In genomic region chr2:201483337-201483736, GRCh38 we compare ENCODE assay signal across 1 cellular context.
TF ChIP-seq lines count a peak whose summit lies in the region.

No MANE protein-coding gene starts in this region.

TF ChIP-seq in H1, 55 proteins besides CTCF, POLR2A, EP300 and RAD21 (continued from another document):
- TF ChIP-seq SP2 (IDR thresholded peaks at IDR 0.05; ENCODE audit: low read length) (no peak), HDAC2 (IDR thresholded peaks at IDR 0.05; ENCODE audit: borderline replicate concordance in 1 of 2, low read depth in 2 of 2, low read length in 2 of 2) (no peak), TAF7 (optimal IDR thresholded peaks at IDR 0.05; ENCODE audit: borderline replicate concordance, low read depth, low read length) (no peak), TAF1 (IDR thresholded peaks at IDR 0.05; ENCODE audit: low read depth, low read length) (no peak), TEAD4 (IDR thresholded peaks at IDR 0.05; ENCODE audit: low read depth, low read length) (no peak), HDAC6 (IDR thresholded peaks at IDR 0.05; ENCODE audit: low read depth, low read length) (no peak), RFX5 (IDR thresholded peaks at IDR 0.05; ENCODE audit: borderline replicate concordance, low read depth, low read length) (no peak), ATF2 (IDR thresholded peaks at IDR 0.05; ENCODE audit: low read length) (no peak), BCL11A (IDR thresholded peaks at IDR 0.05; ENCODE audit: low read depth in 2 of 2, low read length in 2 of 2) (no peak), CBX8 (IDR thresholded peaks at IDR 0.05; ENCODE audit: borderline replicate concordance, low read depth, low read length) (no peak), EZH2 (IDR thresholded peaks at IDR 0.05; ENCODE audit: low read depth, low read length, severe bottlenecking) (no peak), CHD7 (IDR thresholded peaks at IDR 0.05; ENCODE audit: insufficient replicate concordance, low read length) (no peak), POU5F1 (IDR thresholded peaks at IDR 0.05; ENCODE audit: low read depth, low read length) (no peak), MAX (IDR thresholded peaks at IDR 0.05) (no peak)
